In genomic region chr17:59346876-59347407, GRCh38 we compare ENCODE assay signal across 21 cellular contexts. TPM values are rescaled to one million over a fixed set of nuclear protein-coding genes. Genes with fewer than 3 reads are reported as not detected.
DNase-seq lines count a peak whose midpoint lies in the region; ATAC-seq, FAIRE-seq and TF ChIP-seq lines count a peak whose summit lies in the region.
"Had no signal": no experiment of that assay in that cellular context is flagged by ENCODE, and none has a peak within 500 bp of the region (broad histone marks: within the 10 kb centered on the region; RNA-seq: fewer than 3 reads in every experiment).

No MANE protein-coding gene starts in this region.

- peaks cover 79% of the 10 kb centered on the region for H3K4me1 Mint-ChIP-seq in activated naive CD4-positive, alpha-beta T cell treated with anti-CD3 and anti-CD28 coated beads, Interleukin-2, amount 50 U/mL, for 24 hours
- H3K4me1 Mint-ChIP-seq in activated naive CD4-positive, alpha-beta T cell treated with anti-CD3 and anti-CD28 coated beads, Interleukin-2, amount 10 ng/mL, durations not matched to agents 7 days and 5 days: peaks cover 29% of the 10 kb centered on the region
- peaks cover 79% of the 10 kb centered on the region for H3K4me1 Mint-ChIP-seq in osteocyte (ENCODE audit: unreplicated experiment)

- H3K79me2 ChIP-seq in K562 (ENCODE audit: control insufficient read depth, insufficient read depth, low read length): no peaks in the 10 kb centered on the region

- intact Hi-C loops in K562 (cut with micrococcal nuclease): no loop called here
- intact Hi-C loops in breast epithelium (cut with DNase I; ENCODE audit: low total_unique reads): no loop called here

- peak overlapping the region; percentile 37 for H3K27ac Mint-ChIP-seq in activated naive CD4-positive, alpha-beta T cell treated with anti-CD3 and anti-CD28 coated beads, Interleukin-2, amount 50 U/mL, for 24 hours
- no peak overlapping the region for H3K27ac Mint-ChIP-seq in activated naive CD4-positive, alpha-beta T cell treated with anti-CD3 and anti-CD28 coated beads, Interleukin-2, amount 10 ng/mL, durations not matched to agents 7 days and 5 days
- H3K27ac Mint-ChIP-seq in osteocyte (ENCODE audit: unreplicated experiment): peak overlapping the region; percentile 92

- H3K36me3 Mint-ChIP-seq in activated naive CD4-positive, alpha-beta T cell treated with anti-CD3 and anti-CD28 coated beads, Interleukin-2, amount 50 U/mL, for 24 hours: peaks cover 1% of the 10 kb centered on the region
- peaks cover 1% of the 10 kb centered on the region for H3K36me3 Mint-ChIP-seq in activated naive CD4-positive, alpha-beta T cell treated with anti-CD3 and anti-CD28 coated beads, Interleukin-2, amount 10 ng/mL, durations not matched to agents 7 days and 5 days
- peaks cover 3% of the 10 kb centered on the region for H3K36me3 Mint-ChIP-seq in osteocyte (ENCODE audit: unreplicated experiment)

- H4K20me1 ChIP-seq in K562 (replicated peaks; ENCODE audit: control insufficient read depth, insufficient read depth, low read length): peaks cover 20% of the 10 kb centered on the region

- H3K27me3 ChIP-seq in K562 (ENCODE audit: control insufficient read depth in 2 of 2, insufficient read depth in 2 of 2, low read length in 2 of 2) (peaks cover 53 to 62% of the 10 kb centered on the region in 2 experiments), thoracic aorta (replicated peaks; ENCODE audit: insufficient read depth) (no peaks in the 10 kb centered on the region), breast epithelium (no peaks in the 10 kb centered on the region)
- H3K27me3 ChIP-seq: BLaER1 treated with 17β-estradiol and CSF1 and Interleukin-3, amounts not matched to agents 10 nM and 100 nM; Peyer's patch had no signal

- DNase-seq in activated naive CD4-positive, alpha-beta T cell treated with anti-CD3 and anti-CD28 coated beads, Interleukin-2, amount 10 ng/mL, durations not matched to agents 7 days and 5 days: no peak
- DNase-seq in K562 (ENCODE audit: extremely low read depth in 1 of 4, low spot score in 3 of 4) (no peak), osteocyte (ENCODE audit: extremely low spot score, unreplicated experiment) (no peak), thoracic aorta (ENCODE audit: low spot score) (no peak), NCI-H2171 treated with DMSO at 0.1 percent for 48 hours (lab: John Stamatoyannopoulos, UW) (no peak), breast epithelium (ENCODE audit: low spot score in 2 of 2) (no peak)
- DNase-seq: DMS 273 treated with DMSO at 0.1 percent for 48 hours, GF-D8, GOT3, NCI-H1048, NCI-H1436 treated with DMSO at 0.1 percent for 48 hours, NCI-H2029 treated with DMSO at 0.1 percent for 48 hours, NCI-H2227 treated with DMSO at 0.1 percent for 48 hours, NCI-H524, Right ventricle myocardium superior had no signal

- no peak for TF ChIP-seq RAD21 in K562 (CRISPR knock-in tag; conservative IDR thresholded peaks at IDR 0.05 in 1 of 2, IDR thresholded peaks at IDR 0.05 in 1 of 2)

- H3K9ac ChIP-seq in K562 (ENCODE audit: insufficient read depth in 1 of 2, low read depth in 2 of 2, low read length in 2 of 2): no peak overlapping the region
- H3K9ac ChIP-seq: BLaER1 treated with 17β-estradiol and CSF1 and Interleukin-3, amounts not matched to agents 10 nM and 100 nM; KMS-11 had no signal

- no peaks in the 10 kb centered on the region for H3K9me3 Mint-ChIP-seq in activated naive CD4-positive, alpha-beta T cell treated with anti-CD3 and anti-CD28 coated beads, Interleukin-2, amount 50 U/mL, for 24 hours
- no peaks in the 10 kb centered on the region for H3K9me3 Mint-ChIP-seq in activated naive CD4-positive, alpha-beta T cell treated with anti-CD3 and anti-CD28 coated beads, Interleukin-2, amount 10 ng/mL, durations not matched to agents 7 days and 5 days
- H3K9me3 Mint-ChIP-seq in osteocyte (ENCODE audit: unreplicated experiment): no peaks in the 10 kb centered on the region

- H3K27me3 Mint-ChIP-seq in activated naive CD4-positive, alpha-beta T cell treated with anti-CD3 and anti-CD28 coated beads, Interleukin-2, amount 50 U/mL, for 24 hours: no peaks in the 10 kb centered on the region
- peaks cover 3% of the 10 kb centered on the region for H3K27me3 Mint-ChIP-seq in activated naive CD4-positive, alpha-beta T cell treated with anti-CD3 and anti-CD28 coated beads, Interleukin-2, amount 10 ng/mL, durations not matched to agents 7 days and 5 days
- H3K27me3 Mint-ChIP-seq in osteocyte (ENCODE audit: unreplicated experiment): no peaks in the 10 kb centered on the region

- TF ChIP-seq CTCF in K562 (IDR thresholded peaks at IDR 0.05 in 2 of 3, conservative IDR thresholded peaks at IDR 0.05 in 1 of 3; ENCODE audit: insufficient read depth in 2 of 3, low read depth in 1 of 3, low read length in 3 of 3) (no peak), osteocyte (IDR thresholded peaks at IDR 0.05) (no peak), thoracic aorta (IDR thresholded peaks at IDR 0.05) (no peak), breast epithelium (IDR thresholded peaks at IDR 0.05) (no peak)

- 19% methylated on average over 6 of the region's 6 CpGs for WGBS in K562 (ENCODE audit: insufficient coverage, low coverage, missing lambda C conversion rate)

- no peak for TF ChIP-seq POLR2A in K562 (conservative IDR thresholded peaks at IDR 0.05)
- no peak for TF ChIP-seq POLR2A in breast epithelium (IDR thresholded peaks at IDR 0.05)

- H3K27ac ChIP-seq in K562 (ENCODE audit: extremely low read depth, low read depth, low read length) (no peak overlapping the region), thoracic aorta (peak overlapping the region; percentile 63 to 92), breast epithelium (no peak overlapping the region)
- H3K27ac ChIP-seq: BLaER1 treated with 17β-estradiol and CSF1 and Interleukin-3, amounts not matched to agents 10 nM and 100 nM; KMS-11; Peyer's patch had no signal

- H3K9me3 ChIP-seq in K562 (replicated peaks; ENCODE audit: control insufficient read depth, insufficient read depth, low read depth, low read length) (no peaks in the 10 kb centered on the region), thoracic aorta (no peaks in the 10 kb centered on the region), breast epithelium (no peaks in the 10 kb centered on the region)
- H3K9me3 ChIP-seq: BLaER1 treated with 17β-estradiol and CSF1 and Interleukin-3, amounts not matched to agents 10 nM and 100 nM; Peyer's patch had no signal

- CTCF ChIA-PET in activated naive CD4-positive, alpha-beta T cell treated with anti-CD3 and anti-CD28 coated beads, Interleukin-2, amount 10 ng/mL, durations not matched to agents 7 days and 5 days (lab: Charles Lee): no interaction called here
- CTCF ChIA-PET in K562 (lab: Yijun Ruan, JAX; ENCODE audit: low intra/inter-chr PET ratio): no interaction called here

- no peak for TF ChIP-seq EP300 in K562 (IDR thresholded peaks at IDR 0.05; ENCODE audit: low read length)

- H2AFZ ChIP-seq in K562 (ENCODE audit: low read depth, low read length): no peak overlapping the region

- in situ Hi-C loops in K562 (cut with MboI): no loop called here

- no peak overlapping the region for H3K4me3 ChIP-seq in K562
- H3K4me3 ChIP-seq in thoracic aorta: no peak overlapping the region
- H3K4me3 ChIP-seq in breast epithelium: no peak overlapping the region
- H3K4me3 ChIP-seq: BLaER1 treated with 17β-estradiol and CSF1 and Interleukin-3, amounts not matched to agents 10 nM and 100 nM; Peyer's patch had no signal

- no peaks in the 10 kb centered on the region for H3K36me3 ChIP-seq in K562 (ENCODE audit: control insufficient read depth, insufficient read depth, low read length)
- H3K36me3 ChIP-seq in thoracic aorta: no peaks in the 10 kb centered on the region
- no peaks in the 10 kb centered on the region for H3K36me3 ChIP-seq in breast epithelium
- H3K36me3 ChIP-seq: Peyer's patch had no signal

- H3K4me1 ChIP-seq in K562 (replicated peaks in 1 of 2; ENCODE audit: control insufficient read depth in 2 of 2, insufficient read depth in 2 of 2, low read length in 2 of 2) (0 out of 5 replicates have a peak, but pooled peaks cover 0 to 2% of the 10 kb centered on the region in 2 experiments), thoracic aorta (ENCODE audit: control insufficient read depth in 1 of 2, low read depth in 2 of 2) (peaks cover 69 to 97% of the 10 kb centered on the region in 2 donors), breast epithelium (peaks cover 0 to 2% of the 10 kb centered on the region in 2 donors)

- no peak for ATAC-seq in K562
- no peak for ATAC-seq in thoracic aorta (ENCODE audit: insufficient number of reproducible peaks, low FRiP score, low read depth)
- no peak for ATAC-seq in HG03571 (IDR thresholded peaks at IDR 0.05; ENCODE audit: unreplicated experiment)

- POLR2A ChIA-PET in K562 (lab: Yijun Ruan, JAX): no interaction called here

- no peak overlapping the region for H3K4me3 Mint-ChIP-seq in activated naive CD4-positive, alpha-beta T cell treated with anti-CD3 and anti-CD28 coated beads, Interleukin-2, amount 50 U/mL, for 24 hours
- H3K4me3 Mint-ChIP-seq in activated naive CD4-positive, alpha-beta T cell treated with anti-CD3 and anti-CD28 coated beads, Interleukin-2, amount 10 ng/mL, durations not matched to agents 7 days and 5 days: no peak overlapping the region
- no peak overlapping the region for H3K4me3 Mint-ChIP-seq in osteocyte (ENCODE audit: unreplicated experiment)

- peaks cover 4% of the 10 kb centered on the region for H3K9me1 ChIP-seq in K562 (ENCODE audit: control insufficient read depth, insufficient read depth, low read length)

- BruUV-seq in K562 (replicated peaks; lab: Mats Ljungman, UMichigan): no TSS peak

- H3K4me2 ChIP-seq in K562 (ENCODE audit: insufficient read depth, low read length): no peak overlapping the region
- H3K4me2 ChIP-seq: KMS-11 had no signal

- FAIRE-seq in K562 (lab: Jason Lieb, UNC): no peak
- FAIRE-seq: GM12891 had no signal

RNA-seq across cellular contexts. Expression of gene YPEL2, which starts 15.5 kb away (rescaled TPM):
- total RNA-seq in K562 (2011; cell fraction: chromatin; rRNA removed; ENCODE audit: low replicate concordance): 5.5 and 7.2 TPM in 2 replicates
- total RNA-seq in K562 (2011; cell fraction: nucleolus; rRNA removed): 2.8 and 3.0 TPM in 2 replicates
- 3.4 and 5.6 TPM in 2 replicates for total RNA-seq in K562 (2011; cell fraction: nucleoplasm; rRNA removed)
- total RNA-seq in K562 (2014; rRNA removed) (0.14 and 1.1 TPM in 2 replicates), K562 (2014; rRNA removed; fragmentation: Illumina TruSeq; extraction: Trizol) (0.47 and 0.57 TPM in 2 replicates), K562 (2015; rRNA removed; fragmentation: Illumina TruSeq; extraction: Trizol) (0.33 and 0.38 TPM in 2 replicates), K562 (2021) (0.54 and 0.71 TPM in 2 replicates), osteocyte (18.1 and 18.9 TPM in 2 replicates), thoracic aorta (10 to 100 TPM; 64.2 to 79.9 TPM), breast epithelium (10 to 100 TPM; 26.5 to 64.8 (median 33.2) TPM)
- polyA plus RNA-seq in K562 (2011; rRNA removed) (2.4 and 3.2 TPM in 2 replicates), K562 (2014; fragmentation: Illumina TruSeq; extraction: Trizol) (0.61 and 0.83 TPM in 2 replicates), K562 (2014; fragmentation: Nextera tagmentation; extraction: Ambion mirVana) (under 1 TPM; 0.11 to 0.13 TPM), K562 (2014; rRNA removed) (0.59 and 0.68 TPM in 2 replicates)
- 1.1 and 1.7 TPM in 2 replicates for polyA plus RNA-seq in K562 (2011; cell fraction: cytosol; rRNA removed)
- 3.9 and 5.7 TPM in 2 replicates for polyA plus RNA-seq in K562 (2011; cell fraction: nucleus; rRNA removed)
- polyA plus RNA-seq in K562 (2012): 0.40 and 0.53 TPM in 2 replicates
- 1.8 and 2.3 TPM in 2 replicates for polyA minus RNA-seq in K562 (2011; rRNA and poly(A)+ RNA removed)
- polyA minus RNA-seq in K562 (2011; cell fraction: cytosol; rRNA and poly(A)+ RNA removed): 0.67 and 2.2 TPM in 2 replicates
- 1.2 and 2.1 TPM in 2 replicates for polyA minus RNA-seq in K562 (2011; cell fraction: nucleus; rRNA and poly(A)+ RNA removed)

Comparison
In these comparisons a context has a peak if more than half of its experiments do, and no peak if none do; other contexts are left out.
1. H3K27ac ChIP-seq: peak in thoracic aorta (2 of 2); none in K562 (single experiment) and breast epithelium (0 of 2).